ENCODE assay signal across 9 cellular contexts in genomic region chr7:100604078-100604975, GRCh38. TPM values are rescaled to one million over a fixed set of nuclear protein-coding genes. Genes with fewer than 3 reads are reported as not detected.
DNase-seq lines count a peak whose midpoint lies in the region; ATAC-seq and TF ChIP-seq lines count a peak whose summit lies in the region.
"Had no signal": no experiment of that assay in that cellular context is flagged by ENCODE, and none has a peak within 500 bp of the region (broad histone marks: within the 10 kb centered on the region; RNA-seq: fewer than 3 reads in every experiment).

No MANE protein-coding gene starts in this region.

- DNase-seq in AML-193 (lab: John Stamatoyannopoulos, UW) (peak; percentile 71 to 75), LHCN-M2 (ENCODE audit: low read depth) (peak; percentile 56), SW 1271 (lab: John Stamatoyannopoulos, UW) (peak; percentile 39 to 58), right cardiac atrium (peak; percentile 80 to 94 (median 93)), sigmoid colon (peak; percentile 93)

- no peaks in the 10 kb centered on the region for H3K9me3 ChIP-seq in right cardiac atrium (ENCODE audit: control insufficient read depth, low read length)
- H3K9me3 ChIP-seq in sigmoid colon: no peaks in the 10 kb centered on the region

- no peaks in the 10 kb centered on the region for H3K4me1 ChIP-seq in right cardiac atrium (ENCODE audit: control insufficient read depth, insufficient read depth, low read length)
- peaks cover 0 to 41% (median 29%) of the 10 kb centered on the region in 4 donors for H3K4me1 ChIP-seq in sigmoid colon

- H3K36me3 ChIP-seq in sigmoid colon: no peaks in the 10 kb centered on the region

- no peak for TF ChIP-seq EP300 in sigmoid colon (IDR thresholded peaks at IDR 0.05)

- ATAC-seq in GM19025 (IDR thresholded peaks at IDR 0.05; ENCODE audit: low read depth, unreplicated experiment) (peak; percentile 51), right cardiac atrium (peak; percentile 78 to 84), GM18520 (IDR thresholded peaks at IDR 0.05; ENCODE audit: unreplicated experiment) (no peak)

- TF ChIP-seq CTCF in sigmoid colon (IDR thresholded peaks at IDR 0.05): peak in 3 of 4 experiments; percentile 24 to 45 (median 43)

- intact Hi-C loops in right cardiac atrium (cut with DNase I): loop anchor here in 1 of 4 donors (10.0 kb wide), 1 partner anchor 80 kb away; no protein-coding TSS in a partner anchor
- intact Hi-C loops in sigmoid colon (cut with DNase I): loop anchor here (1.0 to 2.0 kb wide), 2 partner anchors 18 to 70 kb away; partner anchors contain the start of genes FBXO24 and LRCH4

- TF ChIP-seq POLR2A in sigmoid colon (IDR thresholded peaks at IDR 0.05): peak in 1 of 2 donors; percentile 26

- H3K4me3 ChIP-seq in right cardiac atrium (ENCODE audit: low read length) (peak overlapping the region; percentile 89), sigmoid colon (peak overlapping the region; percentile 74 to 81 (median 78))

- 1% methylated on average over 50 to 66 of the region's 66 CpGs for WGBS in adipose tissue, 3 donors
- under 1% methylated on average over 66 of the region's 66 CpGs for WGBS in right cardiac atrium
- WGBS in sigmoid colon, 2 donors: 1% methylated on average over 66 of the region's 66 CpGs

- H3K27me3 ChIP-seq in right cardiac atrium (ENCODE audit: control insufficient read depth, insufficient read depth) (no peaks in the 10 kb centered on the region), sigmoid colon (no peaks in the 10 kb centered on the region)

- H3K27ac ChIP-seq in adipose tissue (ENCODE audit: low read depth, low read length) (peak overlapping the region; percentile 11), right cardiac atrium (ENCODE audit: low read length) (peak overlapping the region; percentile 85), sigmoid colon (peak overlapping the region; percentile 84 to 90 (median 84))

RNA-seq across cellular contexts. Expression of gene PCOLCE, which starts 2.2 kb away (rescaled TPM):
- total RNA-seq in LHCN-M2 (2014; rRNA removed) (4.7 and 5.2 TPM in 2 replicates), right cardiac atrium (10 to 100 TPM; 44.0 to 81.7 (median 57.4) TPM), sigmoid colon (10 to 100 TPM; 14.3 to 76.4 (median 21.4) TPM)
- polyA plus RNA-seq in LHCN-M2 (2012): 5.1 TPM
- polyA plus RNA-seq in adipose tissue (10 to 100 TPM; 21.8 to 89.5 (median 80.4) TPM), right cardiac atrium (41.2 TPM), sigmoid colon (10 to 100 TPM in 2 of 3 donors, 1 to 10 TPM in 1; 2.3 to 36.7 (median 10.8) TPM)

RNA-seq across cellular contexts. Expression of gene MOSPD3, which starts 8.0 kb away (rescaled TPM):
- total RNA-seq in LHCN-M2 (2014; rRNA removed) (15.8 and 21.5 TPM in 2 replicates), right cardiac atrium (10 to 100 TPM; 11.1 to 13.7 (median 11.9) TPM), sigmoid colon (10 to 100 TPM in 3 of 4 donors, 1 to 10 TPM in 1; 8.0 to 16.4 (median 12.0) TPM)
- 39.9 TPM for polyA plus RNA-seq in LHCN-M2 (2012)
- polyA plus RNA-seq in adipose tissue (10 to 100 TPM; 13.1 to 25.6 (median 17.9) TPM), right cardiac atrium (13.8 TPM), sigmoid colon (10 to 100 TPM; 18.0 to 19.2 (median 18.7) TPM)

RNA-seq across cellular contexts. Expression of gene FBXO24, which starts 18.2 kb away (rescaled TPM):
- total RNA-seq in LHCN-M2 (2014; rRNA removed) (0.38 and 0.92 TPM in 2 replicates), right cardiac atrium (1 to 10 TPM in 1 of 4 donors, under 1 TPM in 2, not detected in 1; 0.74 to 1.0 (median 0.76) TPM), sigmoid colon (1 to 10 TPM in 1 of 4 donors, under 1 TPM in 2, not detected in 1; 0.27 to 2.8 (median 0.71) TPM)
- 0.22 TPM for polyA plus RNA-seq in LHCN-M2 (2012)
- polyA plus RNA-seq in adipose tissue (under 1 TPM; 0.16 to 0.52 (median 0.45) TPM), right cardiac atrium (0.27 TPM), sigmoid colon (1 to 10 TPM in 1 of 3 donors, under 1 TPM in 2; 0.46 to 1.2 (median 0.95) TPM)
- total RNA-seq: HT1080 had no signal

RNA-seq across cellular contexts. Expression of gene LRCH4, which starts 18.4 kb away (rescaled TPM):
- total RNA-seq in LHCN-M2 (2014; rRNA removed) (81.4 and 92.0 TPM in 2 replicates), right cardiac atrium (10 to 100 TPM; 29.0 to 36.0 (median 32.4) TPM), sigmoid colon (10 to 100 TPM; 28.9 to 74.5 (median 42.9) TPM)
- 23.2 TPM for polyA plus RNA-seq in LHCN-M2 (2012)
- polyA plus RNA-seq in adipose tissue (10 to 100 TPM; 23.5 to 37.1 (median 33.4) TPM), right cardiac atrium (33.4 TPM), sigmoid colon (10 to 100 TPM; 28.2 to 92.3 (median 40.7) TPM)

RNA-seq across cellular contexts. Expression of gene SAP25, which starts 30.6 kb away (rescaled TPM):
- 2.4 TPM in 1 of 2 replicates, not detected in the other for total RNA-seq in LHCN-M2 (2014; rRNA removed)
- polyA plus RNA-seq in LHCN-M2 (2012): not detected
- polyA plus RNA-seq in adipose tissue: 1 to 10 TPM; 2.5 to 4.3 (median 2.9) TPM
- 1 to 10 TPM in 2 of 4 donors, under 1 TPM in 1, not detected in 1; 0.81 to 1.4 (median 1.3) TPM for total RNA-seq in right cardiac atrium
- polyA plus RNA-seq in right cardiac atrium: 0.79 TPM
- total RNA-seq in sigmoid colon: 1 to 10 TPM in 2 of 4 donors, under 1 TPM in 1, not detected in 1; 0.71 to 2.5 (median 1.9) TPM
- 1 to 10 TPM in 1 of 3 donors, not detected in 2; 7.2 TPM for polyA plus RNA-seq in sigmoid colon

Comparison
In these comparisons a context has a peak if more than half of its experiments do, and no peak if none do; other contexts are left out.
1. H3K27ac ChIP-seq: peak in every context shown above with its lines; median percentile 85 in right cardiac atrium; 84 in sigmoid colon; 11 in adipose tissue.